Comparison of ENCODE assay signal across 17 cellular contexts in the genomic region with DNA sequence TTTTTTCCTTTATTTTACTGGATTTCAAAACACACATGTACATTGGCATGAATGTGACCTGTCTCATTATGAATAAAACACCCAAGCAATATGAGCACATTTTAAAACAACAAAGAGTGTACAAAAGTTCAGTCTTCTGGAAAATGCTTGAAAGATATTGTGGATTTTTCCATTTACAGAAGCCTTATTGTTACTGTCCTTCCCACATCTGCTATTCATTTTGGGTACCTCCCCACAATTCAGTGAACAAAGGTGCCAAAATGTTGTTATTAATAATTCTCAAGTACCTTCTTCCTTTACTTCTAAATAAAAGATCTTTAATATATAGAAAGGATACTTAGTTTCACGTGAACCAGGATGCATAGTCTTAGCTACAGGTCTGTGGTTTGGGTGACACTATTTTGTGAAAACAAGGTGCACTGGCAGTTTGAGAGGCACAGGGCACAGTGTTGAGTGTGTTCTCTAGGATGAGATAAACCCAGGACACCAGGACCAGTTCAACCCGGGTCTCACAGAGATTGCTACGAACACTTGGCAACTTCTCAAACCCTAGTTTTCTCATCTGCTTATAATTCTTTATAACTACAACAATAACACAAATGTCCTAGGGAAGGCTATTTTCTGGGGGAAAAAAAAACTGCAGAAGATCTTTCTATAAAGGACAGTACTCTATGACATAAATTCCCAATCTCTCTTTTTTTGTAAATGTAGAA.
DNase-seq lines count a peak whose midpoint lies in the region; ATAC-seq and TF ChIP-seq lines count a peak whose summit lies in the region.
"Had no signal": no experiment of that assay in that cellular context is flagged by ENCODE, and none has a peak within 500 bp of the region (broad histone marks: within the 10 kb centered on the region; RNA-seq: fewer than 3 reads in every experiment).

No MANE protein-coding gene starts in this region.

- H3K4me2 ChIP-seq in neural progenitor cell, result no peak overlapping the region

- no peak overlapping the region for H3K27ac Mint-ChIP-seq in neural progenitor cell
- H3K27ac Mint-ChIP-seq: IgD-negative memory B cell had no signal

- no peaks in the 10 kb centered on the region for H4K20me1 ChIP-seq in neural progenitor cell (ENCODE audit: low read depth)

- peaks cover 5% of the 10 kb centered on the region for H3K4me1 Mint-ChIP-seq in neural progenitor cell
- H3K4me1 Mint-ChIP-seq: IgD-negative memory B cell had no signal

- H3K4me1 ChIP-seq in ACC112 (ENCODE audit: control insufficient read depth, insufficient read depth, low read length, unreplicated experiment), result peaks cover 38% of the 10 kb centered on the region
- no peaks in the 10 kb centered on the region for H3K4me1 ChIP-seq in right cardiac atrium (ENCODE audit: control insufficient read depth, insufficient read depth, low read length)
- H3K4me1 ChIP-seq in neural progenitor cell, result no peaks in the 10 kb centered on the region
- H3K4me1 ChIP-seq: BE2C had no signal

- 31% methylated on average over 3 of the region's 3 CpGs for WGBS in right cardiac atrium

- no peaks in the 10 kb centered on the region for H3K9me3 ChIP-seq in right cardiac atrium (ENCODE audit: control insufficient read depth, low read length)
- H3K9me3 ChIP-seq in neural progenitor cell (ENCODE audit: low read depth), result no peaks in the 10 kb centered on the region
- H3K9me3 ChIP-seq: BE2C had no signal

- TF ChIP-seq CTCF in HFF-Myc (IDR thresholded peaks at IDR 0.05; ENCODE audit: low read depth, low read length, missing control alignments) (no peak), cardiac fibroblast (IDR thresholded peaks at IDR 0.05; ENCODE audit: low read depth, low read length) (no peak), neural progenitor cell (IDR thresholded peaks at IDR 0.05) (no peak)

- H2AFZ ChIP-seq in ACC112 (ENCODE audit: low read length, unreplicated experiment) (no peak overlapping the region), neural progenitor cell (replicated peaks) (no peak overlapping the region)

- H3K9ac ChIP-seq in neural progenitor cell, result no peak overlapping the region

- peak overlapping the region; percentile 49 for H3K4me3 ChIP-seq in ACC112 (ENCODE audit: low read depth, low read length)
- H3K4me3 ChIP-seq in HFF-Myc (replicated peaks; ENCODE audit: low read depth, low read length), result peak overlapping the region; percentile 6
- no peak overlapping the region for H3K4me3 ChIP-seq in cardiac fibroblast (replicated peaks in 1 of 2; ENCODE audit: low read depth in 2 of 2, low read length in 2 of 2)
- no peak overlapping the region for H3K4me3 ChIP-seq in right cardiac atrium (ENCODE audit: low read length)
- no peak overlapping the region for H3K4me3 ChIP-seq in neural progenitor cell

- intact Hi-C loops in right cardiac atrium (cut with DNase I), result no loop called here
- intact Hi-C loops in posterior cingulate gyrus (cut with DNase I), result no loop called here

- H3K27me3 ChIP-seq in ACC112 (ENCODE audit: insufficient read depth, low read length), result no peaks in the 10 kb centered on the region
- H3K27me3 ChIP-seq in right cardiac atrium (ENCODE audit: control insufficient read depth, insufficient read depth), result no peaks in the 10 kb centered on the region
- H3K27me3 ChIP-seq in neural progenitor cell, result no peaks in the 10 kb centered on the region
- H3K27me3 ChIP-seq: BE2C had no signal

- H3K79me2 ChIP-seq in ACC112 (ENCODE audit: control insufficient read depth, insufficient read depth, low read length, unreplicated experiment) (no peaks in the 10 kb centered on the region), neural progenitor cell (ENCODE audit: low read depth) (no peaks in the 10 kb centered on the region)

- ATAC-seq in right cardiac atrium (peak; percentile 55 to 81), GM19023 (IDR thresholded peaks at IDR 0.05; ENCODE audit: unreplicated experiment) (no peak)

- H3F3A ChIP-seq in neural progenitor cell (ENCODE audit: low read depth), result no peaks in the 10 kb centered on the region

- H3K9me3 Mint-ChIP-seq in neural progenitor cell, result peaks cover 6% of the 10 kb centered on the region

- no peaks in the 10 kb centered on the region for H3K36me3 Mint-ChIP-seq in neural progenitor cell
- H3K36me3 Mint-ChIP-seq: IgD-negative memory B cell had no signal

- H3K27me3 Mint-ChIP-seq in neural progenitor cell (ENCODE audit: insufficient read depth, low read depth), result peaks cover 2% of the 10 kb centered on the region

- H3K27ac ChIP-seq in ACC112 (ENCODE audit: low read depth, low read length), result peak overlapping the region; percentile 100
- no peak overlapping the region for H3K27ac ChIP-seq in right cardiac atrium (ENCODE audit: low read length)
- no peak overlapping the region for H3K27ac ChIP-seq in neural progenitor cell
- H3K27ac ChIP-seq: RWPE1 had no signal

- DNase-seq in HFF-Myc (ENCODE audit: extremely low read depth, low read depth), result peak; percentile 84
- DNase-seq in cardiac fibroblast (ENCODE audit: low read depth in 2 of 2), result peak; percentile 65 to 69
- no peak for DNase-seq in right cardiac atrium
- no peak for DNase-seq in neural progenitor cell (ENCODE audit: low spot score)
- DNase-seq in NK-92 treated with Interleukin-12 subunit alpha and Interleukin-12 subunit beta, amount 100 ng/mL, for 24 hours (lab: John Stamatoyannopoulos, UW), result no peak
- no peak for DNase-seq in posterior cingulate gyrus
- DNase-seq: activated CD8-positive, alpha-beta memory T cell treated with anti-CD3 and anti-CD28 coated beads for 24 hours; activated gamma-delta T cell treated with Interleukin-2 at 50 U/mL for 16 hours; BE2C; erythroblast; midbrain; NCI-H1417 treated with DMSO at 0.1 percent for 48 hours; NCI-H510A had no signal

- no peaks in the 10 kb centered on the region for H3K36me3 ChIP-seq in ACC112 (ENCODE audit: insufficient read depth, low read length)
- no peaks in the 10 kb centered on the region for H3K36me3 ChIP-seq in neural progenitor cell
- H3K36me3 ChIP-seq: BE2C had no signal

- no peak overlapping the region for H3K4me3 Mint-ChIP-seq in neural progenitor cell
- H3K4me3 Mint-ChIP-seq: IgD-negative memory B cell had no signal

Comparison
In these comparisons a context has a peak if more than half of its experiments do, and no peak if none do; other contexts are left out.
1. H3K4me3 ChIP-seq: peak in ACC112 (single experiment) and HFF-Myc (single experiment); none in cardiac fibroblast (0 of 2), right cardiac atrium (single experiment) and neural progenitor cell (single experiment).
2. DNase-seq: peak in HFF-Myc (single experiment) and cardiac fibroblast (2 of 2); none in right cardiac atrium (0 of 3), neural progenitor cell (single experiment), NK-92 treated with Interleukin-12 subunit alpha and Interleukin-12 subunit beta, amount 100 ng/mL, for 24 hours (single experiment) and posterior cingulate gyrus (0 of 10).